ENCODE assay signal across 18 cellular contexts in the genomic region with DNA sequence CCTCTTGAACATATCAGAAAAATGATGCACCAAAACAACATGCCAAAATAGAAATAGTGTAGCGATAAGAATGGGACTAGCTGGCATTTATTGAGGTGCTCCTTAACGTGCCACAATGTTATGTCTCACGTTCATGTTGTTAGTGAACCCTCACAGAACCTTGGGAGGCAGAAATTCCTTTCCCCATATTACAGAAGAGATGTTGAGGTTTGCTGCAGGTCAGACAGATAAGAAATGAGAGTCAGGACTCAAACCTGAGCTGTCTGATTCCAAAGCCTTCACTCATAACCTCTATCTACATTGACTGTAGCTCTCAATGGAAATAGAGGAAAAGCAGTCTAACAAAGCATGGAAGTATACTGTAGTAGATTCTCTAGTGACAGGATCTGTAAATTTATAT.
"Had no signal": no experiment of that assay in that cellular context is flagged by ENCODE, and none has a peak within 500 bp of the region (broad histone marks: within the 10 kb centered on the region; RNA-seq: fewer than 3 reads in every experiment).

No MANE protein-coding gene starts in this region.

- H3K9me3 ChIP-seq: adrenal gland, prostate gland, tibial artery had no signal

- H3K27me3 Mint-ChIP-seq: brain had no signal

- H3K27me3 ChIP-seq: adrenal gland, dorsolateral prefrontal cortex, foreskin keratinocyte, tibial artery had no signal

- H3K27ac ChIP-seq: adrenal gland, foreskin keratinocyte, prostate gland, tibial artery had no signal

- DNase-seq: activated CD4-positive, alpha-beta T cell treated with anti-CD3 and anti-CD28 coated beads, Interleukin-2, amount 50 U/mL, for 1 hour; activated CD8-positive, alpha-beta memory T cell treated with anti-CD3 and anti-CD28 coated beads, Interleukin-2, amount 50 U/mL, for 48 hours; activated effector memory CD4-positive, alpha-beta T cell treated with Interleukin-2 at 50 U/mL for 16 hours; activated naive CD4-positive, alpha-beta T cell treated with anti-CD3 and anti-CD28 coated beads, Interleukin-2, amount 10 ng/mL, durations not matched to agents 7 days and 5 days; activated T-cell treated with anti-CD3 and anti-CD28 coated beads, Interleukin-2, amount 50 U/mL, for 48 hours; adrenal gland; central memory CD4-positive, alpha-beta T cell; hippocampal formation; right cardiac atrium; stimulated activated naive CD8-positive, alpha-beta T cell treated with anti-CD3 and anti-CD28 coated beads, Interleukin-15, Interleukin-2, amounts not matched to agents 100 U/mL and 50 U/mL, for 24 hours; substantia nigra; tibial artery had no signal

- H3K9me3 Mint-ChIP-seq: activated naive CD4-positive, alpha-beta T cell treated with anti-CD3 and anti-CD28 coated beads, Interleukin-2, amount 10 ng/mL, durations not matched to agents 7 days and 5 days; brain had no signal

- H3K4me1 ChIP-seq: foreskin keratinocyte, prostate gland, tibial artery had no signal

- H3K36me3 Mint-ChIP-seq: activated naive CD4-positive, alpha-beta T cell treated with anti-CD3 and anti-CD28 coated beads, Interleukin-2, amount 10 ng/mL, durations not matched to agents 7 days and 5 days; brain had no signal

- H3K4me1 Mint-ChIP-seq: activated naive CD4-positive, alpha-beta T cell treated with anti-CD3 and anti-CD28 coated beads, Interleukin-2, amount 10 ng/mL, durations not matched to agents 7 days and 5 days had no signal

- H3K36me3 ChIP-seq: adrenal gland, prostate gland, tibial artery had no signal

- H3K27ac Mint-ChIP-seq: activated naive CD4-positive, alpha-beta T cell treated with anti-CD3 and anti-CD28 coated beads, Interleukin-2, amount 10 ng/mL, durations not matched to agents 7 days and 5 days; brain had no signal

- H3K4me3 ChIP-seq: adrenal gland, dorsolateral prefrontal cortex, prostate gland, tibial artery had no signal

- H3K4me3 Mint-ChIP-seq: activated naive CD4-positive, alpha-beta T cell treated with anti-CD3 and anti-CD28 coated beads, Interleukin-2, amount 10 ng/mL, durations not matched to agents 7 days and 5 days; brain had no signal

- ATAC-seq: activated CD4-positive, CD25-positive, alpha-beta regulatory T cell treated with anti-CD3 and anti-CD28 coated beads, Interleukin-2, amount 50 U/mL, for 24 hours; left lobe of liver; right cardiac atrium; stimulated activated naive CD8-positive, alpha-beta T cell treated with anti-CD3 and anti-CD28 coated beads, Interleukin-15, Interleukin-2, amounts not matched to agents 100 U/mL and 50 U/mL, for 24 hours had no signal
